ENCODE assay signal across 7 cellular contexts in genomic region chr7:150986099-150986512, GRCh38. TPM values are rescaled to one million over a fixed set of nuclear protein-coding genes. Genes with fewer than 3 reads are reported as not detected.
DNase-seq lines count a peak whose midpoint lies in the region; TF ChIP-seq lines count a peak whose summit lies in the region.

No MANE protein-coding gene starts in this region.

- DNase-seq in G401 (ENCODE audit: low spot score) (peak; percentile 92), SK-MEL-5 (ENCODE audit: low read depth, low spot score) (peak; percentile 87), amygdala (lab: John Stamatoyannopoulos, UW) (peak in 36 of 56 donors; percentile 15 to 81 (median 44)), iPS-NIHi7 (ENCODE audit: extremely low spot score) (peak; percentile 67), ureter (ENCODE audit: low spot score) (no peak)
- DNase-seq in stimulated activated CD4-positive, alpha-beta T cell treated with anti-CD3 and anti-CD28 coated beads, Interleukin-2, amount 100 ng/mL, for 48 hours, result peak; percentile 53 to 57

- TF ChIP-seq CTCF in LNCAP (IDR thresholded peaks at IDR 0.05), result peak; percentile 74

- in situ Hi-C loops in G401 (cut with HindIII; ENCODE audit: low sequenced_read_pairs) (no loop called here), SK-MEL-5 (cut with HindIII; ENCODE audit: low pct_unique_long_range_greater_than_20kb, low sequenced_read_pairs) (no loop called here)

RNA-seq across cellular contexts. Expression of gene NOS3, which starts 4.7 kb away (rescaled TPM):
- total RNA-seq in G401 (2014; rRNA removed; shearing (Covaris generic)), result 34.5 and 41.6 TPM in 2 replicates
- total RNA-seq in SK-MEL-5 (2014; rRNA removed; shearing (Covaris generic)), result 0.03 TPM in 1 of 2 replicates, not detected in the other
- not detected in 2 replicates for polyA plus RNA-seq in SK-MEL-5 (2015; cell fraction: cytosol; rRNA removed)
- not detected in 2 replicates for polyA plus RNA-seq in SK-MEL-5 (2015; cell fraction: nucleus; rRNA removed)
- total RNA-seq in ureter, result 50.7 TPM

RNA-seq across cellular contexts. Expression of gene KCNH2, which starts 8.0 kb away (rescaled TPM):
- total RNA-seq in G401 (2014; rRNA removed; shearing (Covaris generic)), result 10.8 and 11.5 TPM in 2 replicates
- total RNA-seq in SK-MEL-5 (2014; rRNA removed; shearing (Covaris generic)), result 0.05 and 0.37 TPM in 2 replicates
- polyA plus RNA-seq in SK-MEL-5 (2015; cell fraction: cytosol; rRNA removed), result 0.14 and 0.27 TPM in 2 replicates
- 0.54 TPM in 1 of 2 replicates, not detected in the other for polyA plus RNA-seq in SK-MEL-5 (2015; cell fraction: nucleus; rRNA removed)
- 17.7 TPM for total RNA-seq in ureter

RNA-seq across cellular contexts. Expression of gene ATG9B, which starts 38.2 kb away (rescaled TPM):
- 0.34 and 0.49 TPM in 2 replicates for total RNA-seq in G401 (2014; rRNA removed; shearing (Covaris generic))
- 0.13 and 0.27 TPM in 2 replicates for total RNA-seq in SK-MEL-5 (2014; rRNA removed; shearing (Covaris generic))
- 0.05 and 0.11 TPM in 2 replicates for polyA plus RNA-seq in SK-MEL-5 (2015; cell fraction: cytosol; rRNA removed)
- polyA plus RNA-seq in SK-MEL-5 (2015; cell fraction: nucleus; rRNA removed), result 0.58 and 5.6 TPM in 2 replicates
- total RNA-seq in ureter, result 0.55 TPM

RNA-seq across cellular contexts. Expression of gene ABCB8, which starts 42.1 kb away (rescaled TPM):
- total RNA-seq in G401 (2014; rRNA removed; shearing (Covaris generic)), result 34.0 and 57.0 TPM in 2 replicates
- total RNA-seq in SK-MEL-5 (2014; rRNA removed; shearing (Covaris generic)), result 47.9 and 55.7 TPM in 2 replicates
- 74.9 and 76.1 TPM in 2 replicates for polyA plus RNA-seq in SK-MEL-5 (2015; cell fraction: cytosol; rRNA removed)
- polyA plus RNA-seq in SK-MEL-5 (2015; cell fraction: nucleus; rRNA removed), result 151 and 159 TPM in 2 replicates
- 32.4 TPM for total RNA-seq in ureter

Comparison
In these comparisons a context has a peak if more than half of its experiments do, and no peak if none do; other contexts are left out.
1. RNA of gene NOS3, which starts 4.7 kb away (total RNA-seq): 50.7 TPM in ureter (single experiment) and 34.5 to 41.6 TPM in G401; 0.03 TPM in SK-MEL-5; every median in the first group is over 10 times any median in the second.